Comparison of ENCODE assay signal across 8 cellular contexts in genomic region chr1:145885738-145886287, GRCh38. TPM values are rescaled to one million over a fixed set of nuclear protein-coding genes. Genes with fewer than 3 reads are reported as not detected.
DNase-seq lines count a peak whose midpoint lies in the region; ATAC-seq lines count a peak whose summit lies in the region.

Gene ANKRD35 (minus strand): TSS chr1:145885866. CDS start chr1:145885758, 108 bp downstream.

- H3K4me1 Mint-ChIP-seq in activated CD4-positive, alpha-beta T cell treated with anti-CD3 and anti-CD28 coated beads for 36 hours: peaks cover 14% of the 10 kb centered on the region

- DNase-seq in AG08395 (ENCODE audit: low spot score) (peak; percentile 94), NCI-H345 treated with DMSO at 0.1 percent for 48 hours (lab: John Stamatoyannopoulos, UW; ENCODE audit: unreplicated experiment) (peak; percentile 97), cerebellum (ENCODE audit: low spot score) (peak; percentile 92), left colon (peak; percentile 78 to 91)
- DNase-seq in activated CD4-positive, alpha-beta T cell treated with anti-CD3 and anti-CD28 coated beads for 36 hours: peak; percentile 92
- DNase-seq in stimulated activated CD4-positive, alpha-beta T cell treated with anti-CD3 and anti-CD28 coated beads, Interleukin-15, amount 100 ng/mL, for 48 hours (ENCODE audit: low read depth in 2 of 2): peak; percentile 71 to 87

- ATAC-seq in GM19043 (IDR thresholded peaks at IDR 0.05; ENCODE audit: low read depth, unreplicated experiment) (peak; percentile 93), HG03196 (IDR thresholded peaks at IDR 0.05; ENCODE audit: unreplicated experiment) (peak; percentile 96), left colon (peak; percentile 99)
- peak; percentile 100 for ATAC-seq in activated CD4-positive, alpha-beta T cell treated with anti-CD3 and anti-CD28 coated beads for 36 hours

- H3K9me3 Mint-ChIP-seq in activated CD4-positive, alpha-beta T cell treated with anti-CD3 and anti-CD28 coated beads for 36 hours (ENCODE audit: low read depth): no peaks in the 10 kb centered on the region

- intact Hi-C loops in activated CD4-positive, alpha-beta T cell treated with anti-CD3 and anti-CD28 coated beads for 36 hours (cut with DNase I, micrococcal nuclease): loop anchor here (1.0 to 2.0 kb wide), 9 partner anchors 13 to 111 kb away; partner anchors contain the start of genes PIAS3 (in 2 of the 2), ANKRD34A (in 1 of the 2), ITGA10 (in 1 of the 2) and NUDT17 (in 1 of the 2)
- intact Hi-C loops in left colon (cut with DNase I, micrococcal nuclease): no loop called here

- POLR2A ChIA-PET in activated CD4-positive, alpha-beta T cell treated with anti-CD3 and anti-CD28 coated beads for 36 hours (lab: Charles Lee): interaction anchor here (1.0 to 2.3 kb wide), 3 partner anchors 13 to 72 kb away, joined by 3 to 8 read pairs (median 4); partner anchors contain the start of genes LIX1L and PIAS3

- H3K27ac Mint-ChIP-seq in activated CD4-positive, alpha-beta T cell treated with anti-CD3 and anti-CD28 coated beads for 36 hours: no peak within 1 kb of the TSS

- CTCF ChIA-PET in activated CD4-positive, alpha-beta T cell treated with anti-CD3 and anti-CD28 coated beads for 36 hours (lab: Charles Lee): interaction anchor here (0.7 to 4.1 kb wide), 7 partner anchors 14 to 136 kb away, joined by 3 to 30 read pairs (median 4); partner anchors contain the start of genes HJV, NUDT17 and PIAS3

- H3K4me3 Mint-ChIP-seq in activated CD4-positive, alpha-beta T cell treated with anti-CD3 and anti-CD28 coated beads for 36 hours: peak within 1 kb of the TSS; percentile 72

- H3K27me3 Mint-ChIP-seq in activated CD4-positive, alpha-beta T cell treated with anti-CD3 and anti-CD28 coated beads for 36 hours: peaks cover 17% of the 10 kb centered on the region

- H3K36me3 Mint-ChIP-seq in activated CD4-positive, alpha-beta T cell treated with anti-CD3 and anti-CD28 coated beads for 36 hours (ENCODE audit: low read depth): no peaks in the 10 kb centered on the region

RNA-seq across cellular contexts. Expression of gene ANKRD35, which starts in this region (rescaled TPM):
- under 1 TPM; 0.30 to 0.55 TPM for total RNA-seq in activated CD4-positive, alpha-beta T cell treated with anti-CD3 and anti-CD28 coated beads for 36 hours
- total RNA-seq in cerebellum (0.73 TPM), left colon (under 1 TPM; 0.12 to 0.53 TPM)

Comparison
In these comparisons a context has a peak if more than half of its experiments do, and no peak if none do; other contexts are left out.
1. Peak in every context shown above with its lines: DNase-seq and ATAC-seq.
2. Peak in DNase-seq and ATAC-seq in activated CD4-positive, alpha-beta T cell treated with anti-CD3 and anti-CD28 coated beads for 36 hours; RNA of the gene not detected or under 1 TPM.
3. Peak in DNase-seq in cerebellum; RNA of the gene not detected or under 1 TPM.
4. Peak in DNase-seq and ATAC-seq in left colon; RNA of the gene not detected or under 1 TPM.
5. intact Hi-C loops: an anchor here in activated CD4-positive, alpha-beta T cell treated with anti-CD3 and anti-CD28 coated beads for 36 hours (1.0 to 2.0 kb wide); none called in left colon.